28 cellular contexts compared by ENCODE assay signal in the genomic region with DNA sequence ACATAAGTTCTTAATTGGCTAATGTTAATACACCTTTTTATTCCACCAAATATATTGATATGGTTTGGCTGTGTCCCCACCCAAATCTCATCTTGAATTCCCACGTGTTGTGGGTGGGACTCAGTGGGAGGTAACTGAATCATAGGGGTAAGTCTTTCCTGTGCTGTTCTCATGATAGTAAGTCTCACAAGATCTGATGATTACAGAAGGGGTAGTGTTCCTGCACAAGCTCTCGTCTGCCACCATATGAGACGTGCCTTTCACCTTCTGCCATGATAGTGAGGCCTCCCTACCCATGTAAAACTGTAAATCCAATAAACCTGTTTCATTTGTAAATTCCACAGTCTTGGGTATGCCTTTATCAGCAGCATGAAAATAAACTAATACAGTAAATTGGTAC.
"Had no signal": no experiment of that assay in that cellular context is flagged by ENCODE, and none has a peak within 500 bp of the region (broad histone marks: within the 10 kb centered on the region; RNA-seq: fewer than 3 reads in every experiment).

No MANE protein-coding gene starts in this region.

- ATAC-seq: body of pancreas; gastroesophageal sphincter; left cardiac atrium; left ventricle myocardium superior; pancreas; psoas muscle; stimulated activated naive B cell treated with anti-CD40 and anti-IgM and Interleukin-4, amounts not matched to agents 10 μg/mL and 1 μg/mL and 100 μg/mL, for 72 hours; upper lobe of right lung had no signal

- DNase-seq: activated CD4-positive, alpha-beta T cell treated with anti-CD3 and anti-CD28 coated beads for 4 hours; activated CD4-positive, alpha-beta T cell treated with anti-CD3 and anti-CD28 coated beads, Interleukin-2, amount 50 U/mL, for 48 hours; activated CD8-positive, alpha-beta memory T cell treated with anti-CD3 and anti-CD28 coated beads for 24 hours; activated effector memory CD4-positive, alpha-beta T cell treated with anti-CD3 and anti-CD28 coated beads, Interleukin-2, amount 50 U/mL, for 16 hours; activated naive CD4-positive, alpha-beta T cell treated with anti-CD3 and anti-CD28 coated beads for 36 hours; activated naive CD8-positive, alpha-beta T cell treated with anti-CD3 and anti-CD28 coated beads for 36 hours; adrenal gland; aorta; body of pancreas; effector CD8-positive, alpha-beta T cell; left cardiac atrium; left ventricle myocardium superior; naive B cell; nucleus accumbens; pancreas; psoas muscle; stimulated activated CD4-positive, alpha-beta T cell treated with anti-CD3 and anti-CD28 coated beads, Interleukin-1b, Interleukin-23, amount 100 ng/mL, for 48 hours; stimulated activated CD4-positive, alpha-beta T cell treated with anti-CD3 and anti-CD28 coated beads, Interleukin-4, amount 100 ng/mL, for 4 hours; stimulated activated CD8-positive, alpha-beta memory T cell treated with anti-CD3 and anti-CD28 coated beads, Interleukin-4, amount 100 ng/mL, for 48 hours; stimulated activated naive B cell treated with anti-CD40 and anti-IgM and Interleukin-4, amounts not matched to agents 10 μg/mL and 1 μg/mL and 100 μg/mL, for 72 hours; tibial artery; upper lobe of right lung had no signal

- H3K4me1 ChIP-seq: adrenal gland, body of pancreas, pancreas, psoas muscle, suprapubic skin, upper lobe of right lung had no signal

- H3K36me3 ChIP-seq: adrenal gland, pancreas had no signal

- H3K4me1 Mint-ChIP-seq: mesothelial cell of epicardium had no signal

- H3K27ac ChIP-seq: adrenal gland, body of pancreas, gastroesophageal sphincter, hepatocyte, pancreas, psoas muscle, suprapubic skin, tibial artery, upper lobe of right lung had no signal

- H3K27me3 ChIP-seq: adrenal gland, body of pancreas, gastroesophageal sphincter, hepatocyte, pancreas, suprapubic skin, tibial artery, upper lobe of right lung had no signal

- H3K27me3 Mint-ChIP-seq: activated naive CD8-positive, alpha-beta T cell treated with anti-CD3 and anti-CD28 coated beads for 36 hours; naive B cell; stimulated activated naive B cell treated with anti-CD40 and anti-IgM and Interleukin-4, amounts not matched to agents 10 μg/mL and 1 μg/mL and 100 μg/mL, for 72 hours had no signal

- H3K9me3 ChIP-seq: adrenal gland, body of pancreas, gastroesophageal sphincter, pancreas, psoas muscle, suprapubic skin, tibial artery, upper lobe of right lung had no signal

- H3K4me3 ChIP-seq: adrenal gland, body of pancreas, gastroesophageal sphincter, hepatocyte, pancreas, psoas muscle, smooth muscle cell, suprapubic skin, tibial artery, upper lobe of right lung had no signal

- H3K4me3 Mint-ChIP-seq: activated naive CD4-positive, alpha-beta T cell treated with anti-CD3 and anti-CD28 coated beads for 36 hours; activated naive CD8-positive, alpha-beta T cell treated with anti-CD3 and anti-CD28 coated beads for 36 hours; mesothelial cell of epicardium; naive B cell; neural crest cell; stimulated activated naive B cell treated with anti-CD40 and anti-IgM and Interleukin-4, amounts not matched to agents 10 μg/mL and 1 μg/mL and 100 μg/mL, for 72 hours had no signal

- H3K4me2 ChIP-seq: hepatocyte, smooth muscle cell had no signal

- H3K27ac Mint-ChIP-seq: activated naive CD4-positive, alpha-beta T cell treated with anti-CD3 and anti-CD28 coated beads for 36 hours; activated naive CD8-positive, alpha-beta T cell treated with anti-CD3 and anti-CD28 coated beads for 36 hours; mesothelial cell of epicardium; stimulated activated naive B cell treated with anti-CD40 and anti-IgM and Interleukin-4, amounts not matched to agents 10 μg/mL and 1 μg/mL and 100 μg/mL, for 72 hours had no signal

- H2AFZ ChIP-seq: hepatocyte had no signal
